ENCODE assay signal across 11 cellular contexts in genomic region chr1:231844986-231845502, GRCh38.
DNase-seq lines count a peak whose midpoint lies in the region; ATAC-seq and TF ChIP-seq lines count a peak whose summit lies in the region.
"Had no signal": no experiment of that assay in that cellular context is flagged by ENCODE, and none has a peak within 500 bp of the region (broad histone marks: within the 10 kb centered on the region; RNA-seq: fewer than 3 reads in every experiment).

No MANE protein-coding gene starts in this region.

- H3K36me3 ChIP-seq in GM23338 (ENCODE audit: insufficient read depth) = no peaks in the 10 kb centered on the region

- H3K9me2 ChIP-seq in GM23338 (ENCODE audit: insufficient read depth) = no peaks in the 10 kb centered on the region

- no peaks in the 10 kb centered on the region for H3F3A ChIP-seq in GM23338 (replicated peaks; ENCODE audit: low read depth)

- ATAC-seq in HG02759 (IDR thresholded peaks at IDR 0.05; ENCODE audit: unreplicated experiment) (peak; percentile 45), HG02938 (IDR thresholded peaks at IDR 0.05; ENCODE audit: unreplicated experiment) (no peak), GM23338 (no peak), left colon (no peak)
- ATAC-seq: K562, sciatic nerve had no signal

- intact Hi-C loops in CD14-positive monocyte (cut with micrococcal nuclease) (no loop called here), left colon (cut with DNase I, micrococcal nuclease) (no loop called here)
- intact Hi-C loops in activated CD4-positive, alpha-beta memory T cell treated with anti-CD3 and anti-CD28 coated beads for 36 hours (cut with micrococcal nuclease) = no loop called here

- H3K27me3 ChIP-seq in GM23338 (ENCODE audit: insufficient read depth) = no peaks in the 10 kb centered on the region

- no peak overlapping the region for H2AFZ ChIP-seq in GM23338

- POLR2A ChIA-PET in activated CD4-positive, alpha-beta memory T cell treated with anti-CD3 and anti-CD28 coated beads for 36 hours (lab: Charles Lee) = no interaction called here

- CTCF ChIA-PET in activated CD4-positive, alpha-beta memory T cell treated with anti-CD3 and anti-CD28 coated beads for 36 hours (lab: Charles Lee) = no interaction called here

- H3K4me2 ChIP-seq in GM23338 = no peak overlapping the region

- no peaks in the 10 kb centered on the region; the same call in 1 of the 2 replicates for H4K20me1 ChIP-seq in GM23338 (replicated peaks; ENCODE audit: insufficient read depth)

- H3K9me3 Mint-ChIP-seq in CD14-positive monocyte (no peaks in the 10 kb centered on the region), GM23338 (no peaks in the 10 kb centered on the region)
- H3K9me3 Mint-ChIP-seq in activated CD4-positive, alpha-beta memory T cell treated with anti-CD3 and anti-CD28 coated beads for 36 hours = no peaks in the 10 kb centered on the region

- peaks cover 4% of the 10 kb centered on the region; the same call in 1 of the 2 replicates for H3K4me1 ChIP-seq in GM23338 (ENCODE audit: insufficient read depth)

- peaks cover 49 to 64% of the 10 kb centered on the region in 2 donors for H3K36me3 Mint-ChIP-seq in CD14-positive monocyte
- H3K36me3 Mint-ChIP-seq in activated CD4-positive, alpha-beta memory T cell treated with anti-CD3 and anti-CD28 coated beads for 36 hours = no peaks in the 10 kb centered on the region
- no peaks in the 10 kb centered on the region for H3K36me3 Mint-ChIP-seq in GM23338 (ENCODE audit: low read depth)

- H3K27ac Mint-ChIP-seq in CD14-positive monocyte (peak overlapping the region; percentile 23 to 92 (median 82)), GM23338 (no peak overlapping the region)
- no peak overlapping the region for H3K27ac Mint-ChIP-seq in activated CD4-positive, alpha-beta memory T cell treated with anti-CD3 and anti-CD28 coated beads for 36 hours

- H3K27me3 Mint-ChIP-seq in CD14-positive monocyte (ENCODE audit: low read depth in 3 of 3) (no peaks in the 10 kb centered on the region), GM23338 (ENCODE audit: insufficient read depth, low read depth, poor library complexity) (no peaks in the 10 kb centered on the region)
- no peaks in the 10 kb centered on the region for H3K27me3 Mint-ChIP-seq in activated CD4-positive, alpha-beta memory T cell treated with anti-CD3 and anti-CD28 coated beads for 36 hours

- TF ChIP-seq CTCF in CD14-positive monocyte (IDR thresholded peaks at IDR 0.05) (no peak), GM23338 (conservative IDR thresholded peaks at IDR 0.05; ENCODE audit: low read depth in 2 of 2) (no peak)

- H3K4me1 Mint-ChIP-seq in CD14-positive monocyte (peaks cover 27% of the 10 kb centered on the region), GM23338 (peaks cover 4% of the 10 kb centered on the region; the same call in 1 of the 3 replicates)
- peaks cover 8% of the 10 kb centered on the region for H3K4me1 Mint-ChIP-seq in activated CD4-positive, alpha-beta memory T cell treated with anti-CD3 and anti-CD28 coated beads for 36 hours (ENCODE audit: low read depth)

- peak overlapping the region; percentile 6 to 76 for H3K4me3 Mint-ChIP-seq in CD14-positive monocyte
- H3K4me3 Mint-ChIP-seq in activated CD4-positive, alpha-beta memory T cell treated with anti-CD3 and anti-CD28 coated beads for 36 hours = no peak overlapping the region
- H3K4me3 Mint-ChIP-seq in GM23338 = no peak overlapping the region

- no peaks in the 10 kb centered on the region for H3K79me2 ChIP-seq in GM23338 (replicated peaks; ENCODE audit: insufficient read depth)

- DNase-seq in CD14-positive monocyte (ENCODE audit: low spot score) = no peak
- peak; percentile 19 for DNase-seq in activated CD4-positive, alpha-beta memory T cell treated with anti-CD3 and anti-CD28 coated beads for 36 hours
- peak; percentile 28 to 65 for DNase-seq in lung microvascular endothelial cell (ENCODE audit: low read depth in 2 of 2)
- no peak for DNase-seq in NOMO-1 (lab: John Stamatoyannopoulos, UW; ENCODE audit: unreplicated experiment in 2 of 2)
- DNase-seq in GM23338 (ENCODE audit: low spot score) = no peak
- DNase-seq in left colon = no peak
- DNase-seq: activated CD4-positive, CD25-positive, alpha-beta regulatory T cell treated with anti-CD3 and anti-CD28 coated beads, Interleukin-2, amount 50 U/mL, for 72 hours had no signal

- H3K27ac ChIP-seq in GM23338 (ENCODE audit: low read depth) = no peak overlapping the region

- H3K4me3 ChIP-seq in GM23338 = no peak overlapping the region
- H3K4me3 ChIP-seq: K562 had no signal

TF ChIP-seq in GM23338, 12 proteins besides CTCF, POLR2A, EP300 and RAD21:
- TF ChIP-seq EZH2 (IDR thresholded peaks at IDR 0.05; ENCODE audit: low read depth, unreplicated experiment) = no peak
- TF ChIP-seq NANOG (IDR thresholded peaks at IDR 0.05; ENCODE audit: borderline replicate concordance) = no peak
- no peak for TF ChIP-seq ETS1 (IDR thresholded peaks at IDR 0.05)
- TF ChIP-seq EZH2phosphoT487 (IDR thresholded peaks at IDR 0.05; ENCODE audit: unreplicated experiment) = no peak

Comparison
In these comparisons a context has a peak if more than half of its experiments do, and no peak if none do; other contexts are left out.
1. DNase-seq: peak in activated CD4-positive, alpha-beta memory T cell treated with anti-CD3 and anti-CD28 coated beads for 36 hours (single experiment) and lung microvascular endothelial cell (2 of 2); none in CD14-positive monocyte (single experiment), NOMO-1 (0 of 2), GM23338 (single experiment) and left colon (0 of 2).
2. H3K27ac Mint-ChIP-seq: peak in CD14-positive monocyte (7 of 7); none in activated CD4-positive, alpha-beta memory T cell treated with anti-CD3 and anti-CD28 coated beads for 36 hours (single experiment) and GM23338 (single experiment).
3. H3K4me3 Mint-ChIP-seq: peak in CD14-positive monocyte (2 of 2); none in activated CD4-positive, alpha-beta memory T cell treated with anti-CD3 and anti-CD28 coated beads for 36 hours (single experiment) and GM23338 (single experiment).